In genomic region chr1:60425528-60425927, GRCh38 we compare ENCODE assay signal across 11 cellular contexts.
DNase-seq lines count a peak whose midpoint lies in the region; ATAC-seq, FAIRE-seq and TF ChIP-seq lines count a peak whose summit lies in the region.
"Had no signal": no experiment of that assay in that cellular context is flagged by ENCODE, and none has a peak within 500 bp of the region (broad histone marks: within the 10 kb centered on the region; RNA-seq: fewer than 3 reads in every experiment).

No MANE protein-coding gene starts in this region.

- no peak for FAIRE-seq in D721Med (lab: Jason Lieb, UNC)

- H4K5ac ChIP-seq in H9 (ENCODE audit: insufficient read length, low read depth, low read length) = no peak overlapping the region

- no peak overlapping the region for H2AFZ ChIP-seq in H9 (ENCODE audit: low read length)

- DNase-seq in D721Med (ENCODE audit: insufficient read length, low spot score) (no peak), H9 (peak; percentile 34), RPMI8226 (peak; percentile 25), iPS-NIHi7 (ENCODE audit: extremely low spot score) (peak; percentile 67), ovary (no peak), NCI-H1417 (lab: John Stamatoyannopoulos, UW) (no peak)
- DNase-seq: esophagus squamous epithelium, NCI-H1105 treated with DMSO at 0.1 percent for 48 hours had no signal

- no peak overlapping the region for H3K4me3 ChIP-seq in ovary
- H3K4me3 ChIP-seq: esophagus squamous epithelium, skin epidermis had no signal

- H3K27ac ChIP-seq in H9 (ENCODE audit: insufficient read length, low read depth, low read length) (no peak overlapping the region), ovary (no peak overlapping the region)
- H3K27ac ChIP-seq: skin epidermis had no signal

- H2BK20ac ChIP-seq in H9 (ENCODE audit: low read depth, low read length, poor library complexity, severe bottlenecking) = no peak overlapping the region

- no peak for TF ChIP-seq EP300 in ovary (IDR thresholded peaks at IDR 0.05)

- no peak for TF ChIP-seq POLR2A in ovary (IDR thresholded peaks at IDR 0.05)

- H2BK5ac ChIP-seq in H9 (ENCODE audit: insufficient read length, low read length) = no peak overlapping the region

- H3K36me3 Mint-ChIP-seq in H9 (ENCODE audit: insufficient read depth in 1 of 3, low read depth in 3 of 3) = no peaks in the 10 kb centered on the region

- H3K18ac ChIP-seq in H9 (ENCODE audit: insufficient read length, low read depth, low read length) = no peak overlapping the region

- H3K9me3 ChIP-seq in H9 (ENCODE audit: control insufficient read depth, low read depth, low read length) (no peaks in the 10 kb centered on the region), ovary (no peaks in the 10 kb centered on the region)

- no peak for ATAC-seq in HG03039 (IDR thresholded peaks at IDR 0.05; ENCODE audit: unreplicated experiment)
- no peak for ATAC-seq in GM19452 (IDR thresholded peaks at IDR 0.05; ENCODE audit: unreplicated experiment)

- no peak overlapping the region for H4K91ac ChIP-seq in H9 (ENCODE audit: insufficient read length, low read depth, low read length)

- H3K36me3 ChIP-seq in ovary = no peaks in the 10 kb centered on the region
- H3K36me3 ChIP-seq: esophagus squamous epithelium had no signal

- peaks cover 0 to 5% of the 10 kb centered on the region in 2 experiments; a peak in 1 of 5 replicates for H3K9me3 Mint-ChIP-seq in H9

- no CpG with 5 or more reads among the region's 1 CpG for WGBS in H9 (ENCODE audit: extremely low coverage, insufficient read length, low lambda C conversion rate)
- 53 to 80% (median 63%) methylated on average over 1 of the region's 1 CpG for WGBS in ovary, 3 donors

- no peak overlapping the region for H3K27ac Mint-ChIP-seq in H9

- no peaks in the 10 kb centered on the region for H3K4me1 ChIP-seq in H9 (ENCODE audit: insufficient read depth, low read length)
- no peaks in the 10 kb centered on the region for H3K4me1 ChIP-seq in ovary (ENCODE audit: insufficient read depth)

- H4K20me1 ChIP-seq in H9 (ENCODE audit: control insufficient read depth, insufficient read depth, insufficient read length) = no peaks in the 10 kb centered on the region

- no peak overlapping the region for H2BK15ac ChIP-seq in H9 (ENCODE audit: low read depth, low read length)

- H3K14ac ChIP-seq in H9 (ENCODE audit: insufficient read depth, low read length) = no peak overlapping the region

- H4K8ac ChIP-seq in H9 (replicated peaks; ENCODE audit: insufficient read length, low read depth, low read length) = no peak overlapping the region

- H3K4me2 ChIP-seq in H9 (ENCODE audit: insufficient read depth, insufficient read length, low read length) = no peak overlapping the region

- H3K23me2 ChIP-seq in H9 (ENCODE audit: insufficient read length, low read depth, low read length, poor library complexity, severe bottlenecking) = no peaks in the 10 kb centered on the region

- TF ChIP-seq CTCF in D721Med (IDR thresholded peaks at IDR 0.05; ENCODE audit: insufficient read depth, missing control alignments) = peak; percentile 10
- peak; percentile 70 for TF ChIP-seq CTCF in H9 (conservative IDR thresholded peaks at IDR 0.05)
- TF ChIP-seq CTCF in ovary (IDR thresholded peaks at IDR 0.05) = no peak

- no peak overlapping the region for H2BK12ac ChIP-seq in H9 (ENCODE audit: insufficient read length, low read depth, low read length)

- no peak overlapping the region for H3K4ac ChIP-seq in H9 (ENCODE audit: low read depth, low read length)

- no peak overlapping the region for H3K23ac ChIP-seq in H9 (ENCODE audit: insufficient read length, low read depth, low read length)

- H3K4me3 Mint-ChIP-seq in H9 = no peak overlapping the region

- H3K56ac ChIP-seq in H9 (ENCODE audit: insufficient read length, low read depth, low read length) = no peak overlapping the region

- H3K79me1 ChIP-seq in H9 (ENCODE audit: insufficient read depth, low read depth, low read length, poor library complexity, severe bottlenecking) = no peaks in the 10 kb centered on the region

- no peak overlapping the region for H3T11ph ChIP-seq in H9 (ENCODE audit: low read length)

- H3K9ac ChIP-seq in H9 (ENCODE audit: extremely low read depth, insufficient read length, low read length) = no peak overlapping the region

- no peaks in the 10 kb centered on the region for H3K79me2 ChIP-seq in H9 (ENCODE audit: insufficient read depth, low read length)

- intact Hi-C loops in ovary (cut with DNase I) = no loop called here

- H3K4me1 Mint-ChIP-seq in H9 = no peaks in the 10 kb centered on the region

- H2BK120ac ChIP-seq in H9 (ENCODE audit: low read depth, low read length, poor library complexity, severe bottlenecking) = no peak overlapping the region

- H3K27me3 Mint-ChIP-seq in H9 (ENCODE audit: low read depth) = no peaks in the 10 kb centered on the region

- no peaks in the 10 kb centered on the region for H3K27me3 ChIP-seq in H9 (ENCODE audit: insufficient read depth, low read length)
- no peaks in the 10 kb centered on the region for H3K27me3 ChIP-seq in ovary
- H3K27me3 ChIP-seq: esophagus squamous epithelium had no signal

- H2AK5ac ChIP-seq in H9 (ENCODE audit: insufficient read length, low read length) = no peak overlapping the region

Comparison
In these comparisons a context has a peak if more than half of its experiments do, and no peak if none do; other contexts are left out.
1. DNase-seq: peak in H9 (single experiment), RPMI8226 (single experiment) and iPS-NIHi7 (single experiment); none in D721Med (single experiment), ovary (0 of 5) and NCI-H1417 (0 of 3).
2. CTCF ChIP-seq: peak in D721Med (single experiment) and H9 (single experiment); none in ovary (0 of 3).